In genomic region chr15:60916674-60917468, GRCh38 we compare ENCODE assay signal across 8 cellular contexts.
DNase-seq lines count a peak whose midpoint lies in the region; ATAC-seq, FAIRE-seq and TF ChIP-seq lines count a peak whose summit lies in the region.

No MANE protein-coding gene starts in this region.

- H3K9me3 Mint-ChIP-seq in activated T-helper 1 cell treated with anti-CD3 and anti-CD28 coated beads, Interleukin-12 subunit alpha, Interleukin-12 subunit beta, Interleukin-2, Interleukin-4 antibody, amounts not matched to agents 30 ng/mL and 10 ng/mL and 1 ng/mL, durations not matched to agents 14 hours and 24 hours and 36 hours: peaks cover 2% of the 10 kb centered on the region
- no peaks in the 10 kb centered on the region for H3K9me3 Mint-ChIP-seq in neural crest cell
- no peaks in the 10 kb centered on the region for H3K9me3 Mint-ChIP-seq in stimulated activated naive CD8-positive, alpha-beta T cell treated with anti-CD3 and anti-CD28 coated beads, Interleukin-15, Interleukin-2, amounts not matched to agents 100 ng/mL and 50 ng/mL, for 24 hours

- in situ Hi-C loops in Caki2 (cut with HindIII; ENCODE audit: low pct_unique_long_range_greater_than_20kb, low sequenced_read_pairs): no loop called here

- TF ChIP-seq RAD21 in Ishikawa (IDR thresholded peaks at IDR 0.05; ENCODE audit: low read depth): peak; percentile 65

- no peak overlapping the region for H3K4me3 ChIP-seq in fibroblast of pulmonary artery (replicated peaks; ENCODE audit: low read depth, low read length)

- DNase-seq in Caki2 (ENCODE audit: low read depth): peak; percentile 43
- peak; percentile 16 for DNase-seq in RCC 7860 (ENCODE audit: low spot score)
- DNase-seq in activated T-helper 1 cell treated with anti-CD3 and anti-CD28 coated beads, Interleukin-12 subunit alpha, Interleukin-12 subunit beta, Interleukin-2, Interleukin-4 antibody, amounts not matched to agents 30 ng/mL and 10 ng/mL and 1 ng/mL, durations not matched to agents 14 hours and 24 hours and 36 hours (ENCODE audit: low spot score): peak; percentile 80
- peak; percentile 90 for DNase-seq in fibroblast of pulmonary artery (ENCODE audit: low read depth)
- DNase-seq in neural crest cell (ENCODE audit: low read depth, low spot score): peak; percentile 71

- TF ChIP-seq CTCF in fibroblast of pulmonary artery (IDR thresholded peaks at IDR 0.05; ENCODE audit: low read length, missing control alignments) (peak; percentile 85), neural crest cell (conservative IDR thresholded peaks at IDR 0.05) (peak; percentile 88)

- peaks cover 32% of the 10 kb centered on the region for H3K4me1 Mint-ChIP-seq in activated T-helper 1 cell treated with anti-CD3 and anti-CD28 coated beads, Interleukin-12 subunit alpha, Interleukin-12 subunit beta, Interleukin-2, Interleukin-4 antibody, amounts not matched to agents 30 ng/mL and 10 ng/mL and 1 ng/mL, durations not matched to agents 14 hours and 24 hours and 36 hours (ENCODE audit: low read depth)
- peaks cover 15% of the 10 kb centered on the region for H3K4me1 Mint-ChIP-seq in neural crest cell
- peaks cover 22% of the 10 kb centered on the region for H3K4me1 Mint-ChIP-seq in stimulated activated naive CD8-positive, alpha-beta T cell treated with anti-CD3 and anti-CD28 coated beads, Interleukin-15, Interleukin-2, amounts not matched to agents 100 ng/mL and 50 ng/mL, for 24 hours (ENCODE audit: low read depth)

- H3K4me3 Mint-ChIP-seq in activated T-helper 1 cell treated with anti-CD3 and anti-CD28 coated beads, Interleukin-12 subunit alpha, Interleukin-12 subunit beta, Interleukin-2, Interleukin-4 antibody, amounts not matched to agents 30 ng/mL and 10 ng/mL and 1 ng/mL, durations not matched to agents 14 hours and 24 hours and 36 hours: peak overlapping the region; percentile 17
- H3K4me3 Mint-ChIP-seq in neural crest cell: no peak overlapping the region
- no peak overlapping the region for H3K4me3 Mint-ChIP-seq in stimulated activated naive CD8-positive, alpha-beta T cell treated with anti-CD3 and anti-CD28 coated beads, Interleukin-15, Interleukin-2, amounts not matched to agents 100 ng/mL and 50 ng/mL, for 24 hours

- ATAC-seq in GM21447 (IDR thresholded peaks at IDR 0.05; ENCODE audit: unreplicated experiment): peak; percentile 83

- no peak for TF ChIP-seq EP300 in Ishikawa (IDR thresholded peaks at IDR 0.05; ENCODE audit: borderline replicate concordance)

- H3K36me3 Mint-ChIP-seq in activated T-helper 1 cell treated with anti-CD3 and anti-CD28 coated beads, Interleukin-12 subunit alpha, Interleukin-12 subunit beta, Interleukin-2, Interleukin-4 antibody, amounts not matched to agents 30 ng/mL and 10 ng/mL and 1 ng/mL, durations not matched to agents 14 hours and 24 hours and 36 hours (ENCODE audit: low read depth): peaks cover 2% of the 10 kb centered on the region
- H3K36me3 Mint-ChIP-seq in neural crest cell (ENCODE audit: low read depth): no peaks in the 10 kb centered on the region
- H3K36me3 Mint-ChIP-seq in stimulated activated naive CD8-positive, alpha-beta T cell treated with anti-CD3 and anti-CD28 coated beads, Interleukin-15, Interleukin-2, amounts not matched to agents 100 ng/mL and 50 ng/mL, for 24 hours (ENCODE audit: low read depth): no peaks in the 10 kb centered on the region

- intact Hi-C loops in activated T-helper 1 cell treated with anti-CD3 and anti-CD28 coated beads, Interleukin-12 subunit alpha, Interleukin-12 subunit beta, Interleukin-2, Interleukin-4 antibody, amounts not matched to agents 30 ng/mL and 10 ng/mL and 1 ng/mL, durations not matched to agents 14 hours and 24 hours and 36 hours (cut with micrococcal nuclease): loop anchor here (1.0 to 5.0 kb wide), 8 partner anchors 73 to 560 kb away; no protein-coding TSS in a partner anchor

- peak overlapping the region; percentile 64 for H3K27ac Mint-ChIP-seq in activated T-helper 1 cell treated with anti-CD3 and anti-CD28 coated beads, Interleukin-12 subunit alpha, Interleukin-12 subunit beta, Interleukin-2, Interleukin-4 antibody, amounts not matched to agents 30 ng/mL and 10 ng/mL and 1 ng/mL, durations not matched to agents 14 hours and 24 hours and 36 hours
- H3K27ac Mint-ChIP-seq in neural crest cell (ENCODE audit: unreplicated experiment): no peak overlapping the region
- H3K27ac Mint-ChIP-seq in stimulated activated naive CD8-positive, alpha-beta T cell treated with anti-CD3 and anti-CD28 coated beads, Interleukin-15, Interleukin-2, amounts not matched to agents 100 ng/mL and 50 ng/mL, for 24 hours: peak overlapping the region; percentile 26

- peaks cover 2% of the 10 kb centered on the region for H3K27me3 Mint-ChIP-seq in activated T-helper 1 cell treated with anti-CD3 and anti-CD28 coated beads, Interleukin-12 subunit alpha, Interleukin-12 subunit beta, Interleukin-2, Interleukin-4 antibody, amounts not matched to agents 30 ng/mL and 10 ng/mL and 1 ng/mL, durations not matched to agents 14 hours and 24 hours and 36 hours (ENCODE audit: insufficient read depth)
- H3K27me3 Mint-ChIP-seq in neural crest cell (ENCODE audit: low read depth): peaks cover 14% of the 10 kb centered on the region
- H3K27me3 Mint-ChIP-seq in stimulated activated naive CD8-positive, alpha-beta T cell treated with anti-CD3 and anti-CD28 coated beads, Interleukin-15, Interleukin-2, amounts not matched to agents 100 ng/mL and 50 ng/mL, for 24 hours: no peaks in the 10 kb centered on the region

- no peak for FAIRE-seq in RCC 7860 (lab: Jason Lieb, UNC)

TF ChIP-seq in Ishikawa, 13 proteins besides CTCF, POLR2A, EP300 and RAD21:
- TF ChIP-seq EGR1 (IDR thresholded peaks at IDR 0.05) (no peak), TCF12 (IDR thresholded peaks at IDR 0.05; ENCODE audit: low read depth) (no peak), YY1 (IDR thresholded peaks at IDR 0.05; ENCODE audit: low read depth) (no peak), TAF1 (IDR thresholded peaks at IDR 0.05; ENCODE audit: low read depth) (no peak), USF1 (IDR thresholded peaks at IDR 0.05) (no peak), MAX (IDR thresholded peaks at IDR 0.05) (no peak), NFIC (IDR thresholded peaks at IDR 0.05) (no peak), REST (IDR thresholded peaks at IDR 0.05; ENCODE audit: low read depth) (no peak), CREB1 (IDR thresholded peaks at IDR 0.05; ENCODE audit: low read depth) (no peak), CEBPB (IDR thresholded peaks at IDR 0.05) (no peak), FOXM1 (IDR thresholded peaks at IDR 0.05; ENCODE audit: borderline replicate concordance, low read depth) (no peak), TEAD4 (IDR thresholded peaks at IDR 0.05) (no peak), ZBTB7A (IDR thresholded peaks at IDR 0.05; ENCODE audit: low read depth) (no peak)

Comparison
In these comparisons a context has a peak if more than half of its experiments do, and no peak if none do; other contexts are left out.
1. DNase-seq: peak in every context shown above with its lines; median percentile 90 in fibroblast of pulmonary artery; 80 in activated T-helper 1 cell treated with anti-CD3 and anti-CD28 coated beads, Interleukin-12 subunit alpha, Interleukin-12 subunit beta, Interleukin-2, Interleukin-4 antibody, amounts not matched to agents 30 ng/mL and 10 ng/mL and 1 ng/mL, durations not matched to agents 14 hours and 24 hours and 36 hours; 71 in neural crest cell; 43 in Caki2; 16 in RCC 7860.